Comparison of ENCODE assay signal across 37 cellular contexts in genomic region chr17:48532261-48532660, GRCh38. TPM values are rescaled to one million over a fixed set of nuclear protein-coding genes. Genes with fewer than 3 reads are reported as not detected.
"Had no signal": no experiment of that assay in that cellular context is flagged by ENCODE, and none has a peak within 500 bp of the region (broad histone marks: within the 10 kb centered on the region; RNA-seq: fewer than 3 reads in every experiment).

No MANE protein-coding gene starts in this region.

- H3K9me3 Mint-ChIP-seq: activated B cell treated with CpG ODN at 0.5 μM for 24 hours; activated CD4-positive, alpha-beta memory T cell treated with anti-CD3 and anti-CD28 coated beads for 36 hours; activated naive CD4-positive, alpha-beta T cell treated with anti-CD3 and anti-CD28 coated beads, Interleukin-2, amount 50 U/mL, for 24 hours; activated T-cell treated with anti-CD3 and anti-CD28 coated beads, Interleukin-2, amount 50 U/mL, for 4 hours; activated T-helper 1 cell treated with anti-CD3 and anti-CD28 coated beads, Interleukin-12 subunit alpha, Interleukin-12 subunit beta, Interleukin-2, Interleukin-4 antibody, amounts not matched to agents 30 ng/mL and 10 ng/mL and 1 ng/mL, durations not matched to agents 14 hours and 24 hours and 36 hours had no signal

- H3K4me3 Mint-ChIP-seq: activated B cell treated with CpG ODN at 0.5 μM for 24 hours; activated CD4-positive, alpha-beta memory T cell treated with anti-CD3 and anti-CD28 coated beads for 36 hours; activated naive CD4-positive, alpha-beta T cell treated with anti-CD3 and anti-CD28 coated beads, Interleukin-2, amount 50 U/mL, for 24 hours; activated T-cell treated with anti-CD3 and anti-CD28 coated beads, Interleukin-2, amount 50 U/mL, for 4 hours; activated T-helper 1 cell treated with anti-CD3 and anti-CD28 coated beads, Interleukin-12 subunit alpha, Interleukin-12 subunit beta, Interleukin-2, Interleukin-4 antibody, amounts not matched to agents 30 ng/mL and 10 ng/mL and 1 ng/mL, durations not matched to agents 14 hours and 24 hours and 36 hours had no signal

- FAIRE-seq: bronchial epithelial cell, RCC 7860 had no signal

- H3K4me3 ChIP-seq: PC-9 had no signal

- DNase-seq: activated B cell treated with CpG ODN at 0.5 μM for 24 hours; activated CD4-positive, alpha-beta memory T cell treated with anti-CD3 and anti-CD28 coated beads for 36 hours; activated CD4-positive, alpha-beta T cell treated with anti-CD3 and anti-CD28 coated beads for 4 hours; activated CD4-positive, alpha-beta T cell treated with anti-CD3 and anti-CD28 coated beads, Interleukin-2, amount 50 U/mL, for 1 hour; activated CD4-positive, CD25-positive, alpha-beta regulatory T cell treated with anti-CD3 and anti-CD28 coated beads, Interleukin-2, amount 50 U/mL, for 72 hours; activated CD8-positive, alpha-beta memory T cell treated with anti-CD3 and anti-CD28 coated beads, Interleukin-2, amount 50 U/mL, for 4 hours; activated naive CD4-positive, alpha-beta T cell; activated T-cell treated with anti-CD3 and anti-CD28 coated beads for 4 hours; activated T-cell treated with anti-CD3 and anti-CD28 coated beads, Interleukin-2, amount 50 U/mL, for 4 hours; anterior cingulate cortex; caudate nucleus; cerebellar nuclear complex; NCI-H1105; NCI-H1417 treated with DMSO at 0.1 percent for 48 hours; NCI-H187 treated with DMSO at 0.1 percent for 48 hours; NCI-H2081; NCI-H2171 treated with DMSO at 0.1 percent for 48 hours; NCI-H524 treated with DMSO at 0.1 percent for 48 hours; NK-92 treated with Interleukin-12 subunit alpha and Interleukin-12 subunit beta, amount 100 ng/mL, for 24 hours; PC-9; SIG-M5; SW 1271; T-helper 1 cell; T-helper 2 cell; T-helper 9 cell had no signal

- H3K4me1 Mint-ChIP-seq: activated B cell treated with CpG ODN at 0.5 μM for 24 hours; activated naive CD4-positive, alpha-beta T cell treated with anti-CD3 and anti-CD28 coated beads, Interleukin-2, amount 50 U/mL, for 24 hours; brain had no signal

- H3K27ac ChIP-seq: KMS-11, PC-9, RWPE1, VCaP had no signal

- H3K36me3 Mint-ChIP-seq: activated CD4-positive, alpha-beta memory T cell treated with anti-CD3 and anti-CD28 coated beads for 36 hours; activated naive CD4-positive, alpha-beta T cell treated with anti-CD3 and anti-CD28 coated beads, Interleukin-2, amount 50 U/mL, for 24 hours; brain had no signal

- H2AFZ ChIP-seq: PC-9 had no signal

- H3K27ac Mint-ChIP-seq: activated B cell treated with CpG ODN at 0.5 μM for 24 hours; activated CD4-positive, alpha-beta memory T cell treated with anti-CD3 and anti-CD28 coated beads for 36 hours; activated T-helper 1 cell treated with anti-CD3 and anti-CD28 coated beads, Interleukin-12 subunit alpha, Interleukin-12 subunit beta, Interleukin-2, Interleukin-4 antibody, amounts not matched to agents 30 ng/mL and 10 ng/mL and 1 ng/mL, durations not matched to agents 14 hours and 24 hours and 36 hours had no signal

- H3K9ac ChIP-seq: KMS-11 had no signal

- H3K4me2 ChIP-seq: KMS-11, PC-9 had no signal

RNA-seq across cellular contexts. Expression of gene HOXB1, which starts 1.4 kb away (rescaled TPM):
- total RNA-seq: activated B cell treated with CpG ODN at 0.5 μM for 24 hours; activated CD4-positive, alpha-beta memory T cell treated with anti-CD3 and anti-CD28 coated beads for 36 hours; activated T-cell treated with anti-CD3 and anti-CD28 coated beads, Interleukin-2, amount 50 U/mL, for 4 hours; activated T-helper 1 cell treated with anti-CD3 and anti-CD28 coated beads, Interleukin-12 subunit alpha, Interleukin-12 subunit beta, Interleukin-2, Interleukin-4 antibody, amounts not matched to agents 30 ng/mL and 10 ng/mL and 1 ng/mL, durations not matched to agents 14 hours and 24 hours and 36 hours; bronchial epithelial cell; M059J; NCI-H460; OCI-LY7; PC-9; Right ventricle myocardium inferior had no signal

RNA-seq across cellular contexts. Expression of gene HOXB2, which starts 12.6 kb away (rescaled TPM):
- total RNA-seq: bronchial epithelial cell, NCI-H460, OCI-LY7 had no signal

RNA-seq across cellular contexts. Expression of gene HOXB4, which starts 45.9 kb away (rescaled TPM):
- total RNA-seq: bronchial epithelial cell had no signal

RNA-seq across cellular contexts. Expression of gene HOXB3, which starts 57.8 kb away (rescaled TPM):
- total RNA-seq: bronchial epithelial cell had no signal
